In genomic region chr5:119785057-119785456, GRCh38 we compare ENCODE assay signal across 29 cellular contexts.
"Had no signal": no experiment of that assay in that cellular context is flagged by ENCODE, and none has a peak within 500 bp of the region (broad histone marks: within the 10 kb centered on the region; RNA-seq: fewer than 3 reads in every experiment).

No MANE protein-coding gene starts in this region.

- H3K9me3 ChIP-seq: neutrophil, pancreas, psoas muscle, suprapubic skin, testis, tibial artery, transverse colon, upper lobe of right lung, uterus had no signal

- H3K4me2 ChIP-seq: smooth muscle cell had no signal

- H3K27me3 ChIP-seq: neutrophil, pancreas, spleen, suprapubic skin, testis, tibial artery, transverse colon, upper lobe of right lung, uterus had no signal

- DNase-seq: naive thymus-derived CD4-positive, alpha-beta T cell; natural killer cell; nucleus accumbens; pancreas; psoas muscle; right cardiac atrium; spleen; stimulated activated CD4-positive, alpha-beta T cell treated with anti-CD3 and anti-CD28 coated beads, Interleukin-12 subunit alpha, Interleukin-12 subunit beta, amount 100 ng/mL, for 4 hours; stimulated activated CD4-positive, alpha-beta T cell treated with anti-CD3 and anti-CD28 coated beads, Interleukin-1b, Interleukin-23, amount 100 ng/mL, for 48 hours; stimulated activated CD4-positive, alpha-beta T cell treated with anti-CD3 and anti-CD28 coated beads, Interleukin-4, amount 100 ng/mL, for 1 hour; stimulated activated CD4-positive, alpha-beta T cell treated with anti-CD3 and anti-CD28 coated beads, Interleukin-4, amount 100 ng/mL, for 4 hours; stimulated activated CD8-positive, alpha-beta memory T cell treated with anti-CD3 and anti-CD28 coated beads, Interleukin-4, amount 100 ng/mL, for 48 hours; stimulated activated naive CD4-positive, alpha-beta T cell; stimulated activated naive CD8-positive, alpha-beta T cell treated with anti-CD3 and anti-CD28 coated beads, Interleukin-15, amount 100 ng/mL, for 72 hours; stimulated activated naive CD8-positive, alpha-beta T cell treated with anti-CD3 and anti-CD28 coated beads, Interleukin-15, Interleukin-2, amounts not matched to agents 100 U/mL and 50 U/mL, for 24 hours; substantia nigra; testis; tibial artery; transverse colon; upper lobe of right lung; uterus had no signal

- H3K27ac ChIP-seq: neutrophil, pancreas, psoas muscle, skin epidermis, spleen, suprapubic skin, testis, tibial artery, transverse colon, upper lobe of right lung, uterus had no signal

- H3K4me3 ChIP-seq: pancreas, psoas muscle, skin epidermis, smooth muscle cell, spleen, suprapubic skin, testis, tibial artery, transverse colon, upper lobe of right lung, uterus had no signal

- H3K36me3 ChIP-seq: neutrophil, pancreas, spleen, suprapubic skin, tibial artery, transverse colon, upper lobe of right lung, uterus had no signal

- ATAC-seq: naive thymus-derived CD4-positive, alpha-beta T cell; natural killer cell; pancreas; psoas muscle; right cardiac atrium; sciatic nerve; stimulated activated memory B cell treated with anti-CD40 and anti-IgM and Interleukin-4, amounts not matched to agents 10 μg/mL and 1 μg/mL and 100 μg/mL, for 72 hours; stimulated activated naive CD8-positive, alpha-beta T cell treated with anti-CD3 and anti-CD28 coated beads, Interleukin-15, amount 100 ng/mL, for 72 hours; stimulated activated naive CD8-positive, alpha-beta T cell treated with anti-CD3 and anti-CD28 coated beads, Interleukin-15, Interleukin-2, amounts not matched to agents 100 U/mL and 50 U/mL, for 24 hours; upper lobe of right lung had no signal

- H3K9me3 Mint-ChIP-seq: nephron; stimulated activated naive CD8-positive, alpha-beta T cell treated with anti-CD3 and anti-CD28 coated beads, Interleukin-15, amount 100 ng/mL, for 72 hours; type B pancreatic cell had no signal

- H3K36me3 Mint-ChIP-seq: naive thymus-derived CD4-positive, alpha-beta T cell; natural killer cell; stimulated activated memory B cell treated with anti-CD40 and anti-IgM and Interleukin-4, amounts not matched to agents 10 μg/mL and 1 μg/mL and 100 μg/mL, for 72 hours; type B pancreatic cell had no signal

- H3K27ac Mint-ChIP-seq: naive thymus-derived CD4-positive, alpha-beta T cell; natural killer cell; nephron; stimulated activated memory B cell treated with anti-CD40 and anti-IgM and Interleukin-4, amounts not matched to agents 10 μg/mL and 1 μg/mL and 100 μg/mL, for 72 hours; stimulated activated naive CD8-positive, alpha-beta T cell treated with anti-CD3 and anti-CD28 coated beads, Interleukin-15, amount 100 ng/mL, for 72 hours; type B pancreatic cell had no signal

- H3K4me1 ChIP-seq: pancreas, psoas muscle, spleen, suprapubic skin, testis, transverse colon, upper lobe of right lung, uterus had no signal
